18 cellular contexts compared by ENCODE assay signal in the genomic region with DNA sequence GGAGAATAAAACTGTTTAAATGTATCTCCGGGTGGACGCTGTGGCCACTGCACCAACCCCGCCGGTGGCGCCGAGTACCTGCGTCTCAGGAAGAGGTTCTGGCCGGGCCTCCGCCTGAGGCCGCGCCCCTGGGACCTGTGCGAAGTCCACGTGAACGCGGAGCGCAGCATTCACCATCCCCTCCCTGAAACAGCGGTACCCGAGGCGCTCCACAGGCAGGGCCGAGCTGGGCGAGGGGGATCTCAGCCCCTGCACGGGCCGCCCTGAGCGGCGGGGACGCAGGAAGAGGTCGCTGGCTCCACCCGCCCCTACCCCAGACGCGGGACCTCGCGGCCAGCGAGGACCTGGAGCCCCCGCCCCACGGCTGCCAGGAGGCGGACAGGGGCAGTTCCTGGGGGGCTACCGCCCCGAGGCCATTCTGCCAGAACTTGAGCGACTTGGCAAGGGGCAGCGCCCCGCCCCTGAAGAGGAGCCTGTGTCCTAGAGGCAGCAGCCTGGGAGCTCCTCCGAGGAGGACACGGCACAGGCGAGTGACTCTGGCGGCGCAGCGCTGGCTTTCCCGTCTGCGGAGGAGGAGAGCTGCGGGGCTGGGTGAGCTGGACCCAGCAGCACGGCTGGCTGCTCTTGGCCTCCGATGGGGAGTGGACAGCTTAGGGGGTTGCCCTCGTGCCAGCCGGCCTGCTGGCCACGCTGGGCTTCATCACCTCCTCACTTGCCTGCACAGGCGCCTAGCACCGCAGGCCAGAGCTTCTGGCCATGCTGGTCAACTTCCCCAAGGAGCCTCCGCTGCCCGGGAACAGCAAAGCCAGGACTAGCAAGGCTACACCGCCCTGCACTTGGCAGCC. TPM values are rescaled to one million over a fixed set of nuclear protein-coding genes. Genes with fewer than 3 reads are reported as not detected.
DNase-seq lines count a peak whose midpoint lies in the region; ATAC-seq, FAIRE-seq and TF ChIP-seq lines count a peak whose summit lies in the region.
"Had no signal": no experiment of that assay in that cellular context is flagged by ENCODE, and none has a peak within 500 bp of the region (broad histone marks: within the 10 kb centered on the region; RNA-seq: fewer than 3 reads in every experiment).

No MANE protein-coding gene starts in this region.

- H3K27ac ChIP-seq in A549 (no peak overlapping the region), mammary epithelial cell (ENCODE audit: insufficient read depth, low read depth, low read length) (no peak overlapping the region), lower lobe of right lung (no peak overlapping the region)
- H3K27ac ChIP-seq: SK-N-MC, skin epidermis had no signal

- H3K27me3 Mint-ChIP-seq in stimulated activated naive CD8-positive, alpha-beta T cell treated with anti-CD3 and anti-CD28 coated beads, Interleukin-15, amount 100 ng/mL, for 72 hours = peaks cover 60% of the 10 kb centered on the region

- H3K4me3 Mint-ChIP-seq in stimulated activated naive CD8-positive, alpha-beta T cell treated with anti-CD3 and anti-CD28 coated beads, Interleukin-15, amount 100 ng/mL, for 72 hours = no peak overlapping the region
- H3K4me3 Mint-ChIP-seq: activated B cell treated with CpG ODN at 0.5 μM for 24 hours; dendritic cell treated with granulocyte-macrophage colony-stimulating factor and Interleukin-4, amounts not matched to agents 40 ng/mL and 50 ng/mL, for 4 days had no signal

- H3K4me2 ChIP-seq in A549 (peak overlapping the region; percentile 94), mammary epithelial cell (ENCODE audit: insufficient read depth, low read depth, low read length) (peak overlapping the region; percentile 64)

- no peak overlapping the region for H3K9ac ChIP-seq in mammary epithelial cell (ENCODE audit: insufficient read depth, low read length)

- intact Hi-C loops in mammary epithelial cell (cut with micrococcal nuclease) = no loop called here
- intact Hi-C loops in lower lobe of right lung (cut with DNase I) = no loop called here

- dilution Hi-C loops in mammary epithelial cell (cut with HindIII; ENCODE audit: low sequenced_read_pairs) = no loop called here

- no peak for FAIRE-seq in A549 (lab: Jason Lieb, UNC)

- POLR2A ChIA-PET in A549 (lab: Yijun Ruan, JAX) = no interaction called here

- H3K36me3 ChIP-seq in mammary epithelial cell (ENCODE audit: insufficient read depth, low read length) = no peaks in the 10 kb centered on the region
- H3K36me3 ChIP-seq in lower lobe of right lung = no peaks in the 10 kb centered on the region

- H2AFZ ChIP-seq in mammary epithelial cell (ENCODE audit: low read depth, low read length) = peak overlapping the region; percentile 52

- ATAC-seq in A549 (peak; percentile 70 to 89), lower lobe of right lung (no peak), HG03175 (IDR thresholded peaks at IDR 0.05; ENCODE audit: unreplicated experiment) (no peak), HG03097 (IDR thresholded peaks at IDR 0.05; ENCODE audit: low FRiP score, unreplicated experiment) (no peak)
- ATAC-seq in stimulated activated naive CD8-positive, alpha-beta T cell treated with anti-CD3 and anti-CD28 coated beads, Interleukin-15, amount 100 ng/mL, for 72 hours = no peak

- CTCF ChIA-PET in A549 (lab: Yijun Ruan, JAX) (interaction anchor here (1.9 kb wide), 1 partner anchor 95 kb away, joined by 8 read pairs; no protein-coding TSS in a partner anchor), mammary epithelial cell (lab: Charles Lee; ENCODE audit: low non-redundant PET) (interaction anchor here (0.6 kb wide), 1 partner anchor 1120 kb away, joined by 5 read pairs; no protein-coding TSS in a partner anchor)

- H3K9me3 ChIP-seq in A549 = peaks cover 3% of the 10 kb centered on the region; the same call in 1 of the 3 replicates
- no peaks in the 10 kb centered on the region for H3K9me3 ChIP-seq in mammary epithelial cell (replicated peaks; ENCODE audit: insufficient read depth, low read length)
- H3K9me3 ChIP-seq in lower lobe of right lung = no peaks in the 10 kb centered on the region

- H3K4me3 ChIP-seq in A549 (peak overlapping the region; percentile 43), mammary epithelial cell (replicated peaks in 1 of 3; ENCODE audit: insufficient read depth in 1 of 3, low read depth in 2 of 3, low read length in 3 of 3) (peak overlapping the region in 1 of 3 experiments; percentile 18), lower lobe of right lung (no peak overlapping the region)
- H3K4me3 ChIP-seq: SK-N-MC, skin epidermis had no signal

- H3K4me1 ChIP-seq in A549 = 0 out of 3 replicates have a peak, but pooled peaks cover 6% of the 10 kb centered on the region
- H3K4me1 ChIP-seq in mammary epithelial cell (ENCODE audit: insufficient read depth, low read length) = peaks cover 6% of the 10 kb centered on the region
- no peaks in the 10 kb centered on the region for H3K4me1 ChIP-seq in lower lobe of right lung

- no peak for TF ChIP-seq RAD21 in A549 (conservative IDR thresholded peaks at IDR 0.05 in 1 of 2, IDR thresholded peaks at IDR 0.05 in 1 of 2)

- WGBS in A549 (ENCODE audit: missing lambda C conversion rate) = 13% methylated on average over 49 of the region's 60 CpGs
- 9% methylated on average over 36 of the region's 60 CpGs for WGBS in mammary epithelial cell (ENCODE audit: low coverage, missing lambda C conversion rate)

- H3K79me2 ChIP-seq in mammary epithelial cell (ENCODE audit: insufficient read depth, low read length) = no peaks in the 10 kb centered on the region

- no peak for TF ChIP-seq EP300 in A549 (IDR thresholded peaks at IDR 0.05)

- H4K20me1 ChIP-seq in mammary epithelial cell (ENCODE audit: insufficient read depth, low read length) = no peaks in the 10 kb centered on the region

- H3K27me3 ChIP-seq in mammary epithelial cell (ENCODE audit: insufficient read depth, low read length) = peaks cover 16% of the 10 kb centered on the region
- H3K27me3 ChIP-seq in lower lobe of right lung (ENCODE audit: low read depth) = peaks cover 58% of the 10 kb centered on the region

- no peaks in the 10 kb centered on the region for H3K9me3 Mint-ChIP-seq in stimulated activated naive CD8-positive, alpha-beta T cell treated with anti-CD3 and anti-CD28 coated beads, Interleukin-15, amount 100 ng/mL, for 72 hours
- H3K9me3 Mint-ChIP-seq: activated B cell treated with CpG ODN at 0.5 μM for 24 hours; dendritic cell treated with granulocyte-macrophage colony-stimulating factor and Interleukin-4, amounts not matched to agents 40 ng/mL and 50 ng/mL, for 4 days had no signal

- peaks cover 7% of the 10 kb centered on the region for H3K4me1 Mint-ChIP-seq in stimulated activated naive CD8-positive, alpha-beta T cell treated with anti-CD3 and anti-CD28 coated beads, Interleukin-15, amount 100 ng/mL, for 72 hours
- H3K4me1 Mint-ChIP-seq: activated B cell treated with CpG ODN at 0.5 μM for 24 hours had no signal

- DNase-seq in A549 (ENCODE audit: low read depth in 1 of 2, low spot score in 1 of 2) (no peak), Daoy (ENCODE audit: low read depth) (peak; percentile 39), mammary epithelial cell (no peak), lower lobe of right lung (peak; percentile 41)
- no peak for DNase-seq in stimulated activated naive CD8-positive, alpha-beta T cell treated with anti-CD3 and anti-CD28 coated beads, Interleukin-15, amount 100 ng/mL, for 72 hours
- no peak for DNase-seq in effector CD8-positive, alpha-beta T cell (lab: John Stamatoyannopoulos, UW)
- DNase-seq: activated B cell treated with CpG ODN at 0.5 μM for 24 hours; activated T-cell treated with anti-CD3 and anti-CD28 coated beads for 4 hours; C1 segment of cervical spinal cord; GDM1; HCEC 1CT; MV-4-11; NK-92 treated with Interleukin-12 subunit alpha and Interleukin-12 subunit beta, amount 100 ng/mL, for 24 hours had no signal

- TF ChIP-seq CTCF in A549 (IDR thresholded peaks at IDR 0.05) (no peak), mammary epithelial cell (conservative IDR thresholded peaks at IDR 0.05 in 1 of 2, IDR thresholded peaks at IDR 0.05 in 1 of 2; ENCODE audit: extremely low read depth in 1 of 2, insufficient read depth in 1 of 2, low read depth in 1 of 2, low read length in 2 of 2) (no peak), lower lobe of right lung (IDR thresholded peaks at IDR 0.05) (no peak)

- no peak overlapping the region for H3K27ac Mint-ChIP-seq in stimulated activated naive CD8-positive, alpha-beta T cell treated with anti-CD3 and anti-CD28 coated beads, Interleukin-15, amount 100 ng/mL, for 72 hours
- H3K27ac Mint-ChIP-seq: activated B cell treated with CpG ODN at 0.5 μM for 24 hours; dendritic cell treated with granulocyte-macrophage colony-stimulating factor and Interleukin-4, amounts not matched to agents 40 ng/mL and 50 ng/mL, for 4 days had no signal

- no peak for TF ChIP-seq POLR2A in A549 (IDR thresholded peaks at IDR 0.05; ENCODE audit: low read length)

- in situ Hi-C loops in mammary epithelial cell (cut with MboI; ENCODE audit: low sequenced_read_pairs in 2 of 2) = no loop called here

- no TSS peak for BruUV-seq in mammary epithelial cell (replicated peaks; lab: Mats Ljungman, UMichigan)

TF ChIP-seq in A549, 52 proteins besides CTCF, POLR2A, EP300 and RAD21:
- no peak for TF ChIP-seq E2F6 (IDR thresholded peaks at IDR 0.05; ENCODE audit: borderline replicate concordance, low read depth)
- no peak for TF ChIP-seq NR3C1 (IDR thresholded peaks at IDR 0.05)
- no peak for TF ChIP-seq FOXS1 (CRISPR knock-in tag; IDR thresholded peaks at IDR 0.05)
- no peak for TF ChIP-seq MAZ (IDR thresholded peaks at IDR 0.05; ENCODE audit: borderline replicate concordance, low read depth, low read length)
- no peak for TF ChIP-seq RFX5 (IDR thresholded peaks at IDR 0.05)
- no peak for TF ChIP-seq NFE2L2 (conservative IDR thresholded peaks at IDR 0.05; ENCODE audit: low read length)
- no peak for TF ChIP-seq ZC3H11A (IDR thresholded peaks at IDR 0.05)
- TF ChIP-seq BHLHE40 (IDR thresholded peaks at IDR 0.05; ENCODE audit: low read depth, low read length) = no peak
- no peak for TF ChIP-seq ZSCAN20 (CRISPR knock-in tag; IDR thresholded peaks at IDR 0.05)
- TF ChIP-seq RCOR1 (IDR thresholded peaks at IDR 0.05; ENCODE audit: low read depth, low read length) = no peak

RNA-seq across cellular contexts. Expression of gene TEKT4, which starts 9.7 kb away (rescaled TPM):
- polyA plus RNA-seq in A549 (2011; rRNA removed) = not detected in 2 replicates
- not detected in 2 replicates for polyA plus RNA-seq in A549 (2012; cell fraction: cytosol; rRNA removed)
- not detected in 2 replicates for polyA plus RNA-seq in A549 (2012; cell fraction: nucleus; rRNA removed)
- not detected in 3 replicates for polyA plus RNA-seq in A549 (2017; fragmentation: RNase III; extraction: RNeasy Plus Mini Kit Qiagen cat#74134 plus additional on column Dnase treatment)
- polyA minus RNA-seq in A549 (2011; rRNA and poly(A)+ RNA removed) = not detected in 2 replicates
- not detected in 2 replicates for total RNA-seq in Daoy (2014; rRNA removed; shearing (Covaris generic))
- total RNA-seq in mammary epithelial cell = under 1 TPM in 1 of 2 donors, not detected in 1; 0.26 TPM
- polyA plus RNA-seq in mammary epithelial cell = not detected
- not detected for polyA minus RNA-seq in mammary epithelial cell
- total RNA-seq in lower lobe of right lung = 3.4 TPM
- total RNA-seq: activated B cell treated with CpG ODN at 0.5 μM for 24 hours had no signal

Comparison
In these comparisons a context has a peak if more than half of its experiments do, and no peak if none do; other contexts are left out.
1. ATAC-seq: peak in A549 (2 of 2); none in lower lobe of right lung (0 of 2), HG03175 (single experiment), HG03097 (single experiment) and stimulated activated naive CD8-positive, alpha-beta T cell treated with anti-CD3 and anti-CD28 coated beads, Interleukin-15, amount 100 ng/mL, for 72 hours (single experiment).
2. DNase-seq: peak in Daoy (single experiment) and lower lobe of right lung (single experiment); none in A549 (0 of 2), mammary epithelial cell (single experiment), stimulated activated naive CD8-positive, alpha-beta T cell treated with anti-CD3 and anti-CD28 coated beads, Interleukin-15, amount 100 ng/mL, for 72 hours (0 of 2) and effector CD8-positive, alpha-beta T cell (single experiment).